ENCODE assay signal across 11 cellular contexts in genomic region chr15:28885289-28885629, GRCh38. TPM values are rescaled to one million over a fixed set of nuclear protein-coding genes. Genes with fewer than 3 reads are reported as not detected.
A peak's percentile ranks its signal among the peaks of the same experiment; 100 is the strongest.
DNase-seq lines count a peak whose midpoint lies in the region; ATAC-seq and TF ChIP-seq lines count a peak whose summit lies in the region.
"Had no signal": no experiment of that assay in that cellular context is flagged by ENCODE, and none has a peak within 500 bp of the region (broad histone marks: within the 10 kb centered on the region; RNA-seq: fewer than 3 reads in every experiment).

No MANE protein-coding gene starts in this region.

- H3K36me3 ChIP-seq in BLaER1, result no peaks in the 10 kb centered on the region
- H3K36me3 ChIP-seq in KOPT-K1 (ENCODE audit: insufficient read depth, low read length), result no peaks in the 10 kb centered on the region
- H3K36me3 ChIP-seq in endodermal cell (ENCODE audit: control insufficient read depth, insufficient read depth, low read length), result no peaks in the 10 kb centered on the region
- no peaks in the 10 kb centered on the region for H3K36me3 ChIP-seq in neural progenitor cell
- no peaks in the 10 kb centered on the region for H3K36me3 ChIP-seq in adrenal gland (replicated peaks in 1 of 2)

- TF ChIP-seq CTCF in endodermal cell (conservative IDR thresholded peaks at IDR 0.05) (no peak), neural progenitor cell (IDR thresholded peaks at IDR 0.05) (no peak), GM10266 (IDR thresholded peaks at IDR 0.05; ENCODE audit: control insufficient read depth, insufficient read depth, low read depth, missing control alignments) (no peak), adrenal gland (IDR thresholded peaks at IDR 0.05) (no peak)

- H3K9me3 Mint-ChIP-seq in endodermal cell (no peaks in the 10 kb centered on the region), neural progenitor cell (peaks cover 7% of the 10 kb centered on the region)
- H3K9me3 Mint-ChIP-seq: T-helper 2 cell treated with Interferon-gamma antibody and Interleukin-4, amounts not matched to agents 5 μg/mL and 100 μg/mL, for 36 hours had no signal

- no peak for TF ChIP-seq POLR2A in adrenal gland (IDR thresholded peaks at IDR 0.05)

- peaks cover 38% of the 10 kb centered on the region for H3K79me2 ChIP-seq in neural progenitor cell (ENCODE audit: low read depth)

- H3K4me3 ChIP-seq in BLaER1 (peak overlapping the region; percentile 75), endodermal cell (ENCODE audit: low read length) (peak overlapping the region; percentile 66), neural progenitor cell (peak overlapping the region; percentile 56), adrenal gland (peak overlapping the region in 2 of 4 donors; percentile 19 to 62)

- no peak for ATAC-seq in GM19351 (IDR thresholded peaks at IDR 0.05; ENCODE audit: unreplicated experiment)
- ATAC-seq: sciatic nerve had no signal

- H3K4me1 ChIP-seq in BLaER1 (peaks cover 70% of the 10 kb centered on the region), endodermal cell (ENCODE audit: control insufficient read depth, insufficient read depth, low read length) (no peaks in the 10 kb centered on the region), neural progenitor cell (peaks cover 30% of the 10 kb centered on the region), adrenal gland (replicated peaks in 1 of 2) (peaks cover 0 to 3% of the 10 kb centered on the region in 2 donors)

- WGBS in endodermal cell (ENCODE audit: insufficient coverage in 1 of 2, insufficient read length in 1 of 2), 2 experiments, result 33 to 35% methylated on average over 12 to 24 of the region's 24 CpGs
- 20 to 29% (median 24%) methylated on average over 7 to 24 of the region's 24 CpGs for WGBS in adrenal gland, 4 donors

- no peak for DNase-seq in endodermal cell
- no peak for DNase-seq in neural progenitor cell (ENCODE audit: low spot score)
- no peak for DNase-seq in GM10266 (ENCODE audit: extremely low spot score)
- no peak for DNase-seq in adrenal gland
- no peak for DNase-seq in NCI-H146 (lab: John Stamatoyannopoulos, UW)
- DNase-seq: NCI-H1417 treated with DMSO at 0.1 percent for 48 hours had no signal

- H3K4me1 Mint-ChIP-seq in endodermal cell (peaks cover 19% of the 10 kb centered on the region), neural progenitor cell (peaks cover 33% of the 10 kb centered on the region)

- H3K9ac ChIP-seq in BLaER1, result peak overlapping the region; percentile 81
- H3K9ac ChIP-seq in endodermal cell (ENCODE audit: extremely low read depth, low read length, poor library complexity, severe bottlenecking), result peak overlapping the region; percentile 25
- H3K9ac ChIP-seq in neural progenitor cell, result no peak overlapping the region

- peaks cover 30% of the 10 kb centered on the region for H3K27me3 Mint-ChIP-seq in endodermal cell (ENCODE audit: insufficient read depth)
- peaks cover 7% of the 10 kb centered on the region for H3K27me3 Mint-ChIP-seq in neural progenitor cell (ENCODE audit: insufficient read depth, low read depth)

- H3K9me3 ChIP-seq in BLaER1 (0 out of 2 replicates have a peak, but pooled peaks cover 3% of the 10 kb centered on the region), KOPT-K1 (ENCODE audit: insufficient read depth, low read length, poor library complexity, severe bottlenecking) (no peaks in the 10 kb centered on the region), endodermal cell (ENCODE audit: control insufficient read depth, low read length) (no peaks in the 10 kb centered on the region), neural progenitor cell (ENCODE audit: low read depth) (no peaks in the 10 kb centered on the region), adrenal gland (replicated peaks in 1 of 3) (no peaks in the 10 kb centered on the region)

- H3K4me2 ChIP-seq in BLaER1 (peak overlapping the region; percentile 85), neural progenitor cell (peak overlapping the region; percentile 86)

- H2AFZ ChIP-seq in neural progenitor cell (replicated peaks), result peak overlapping the region; percentile 81

- no peaks in the 10 kb centered on the region for H3F3A ChIP-seq in neural progenitor cell (ENCODE audit: low read depth)

- no peaks in the 10 kb centered on the region for H3K27me3 ChIP-seq in BLaER1
- H3K27me3 ChIP-seq in endodermal cell (ENCODE audit: control insufficient read depth, insufficient read depth, low read length, poor library complexity, severe bottlenecking), result peaks cover 22% of the 10 kb centered on the region
- peaks cover 25% of the 10 kb centered on the region for H3K27me3 ChIP-seq in neural progenitor cell
- no peaks in the 10 kb centered on the region for H3K27me3 ChIP-seq in adrenal gland

- H3K4me3 Mint-ChIP-seq in endodermal cell, result peak overlapping the region; percentile 57
- H3K4me3 Mint-ChIP-seq in neural progenitor cell, result peak overlapping the region; percentile 82
- H3K4me3 Mint-ChIP-seq: T-helper 2 cell treated with Interferon-gamma antibody and Interleukin-4, amounts not matched to agents 5 μg/mL and 100 μg/mL, for 36 hours had no signal

- H3K27ac Mint-ChIP-seq in endodermal cell (no peak overlapping the region), neural progenitor cell (peak overlapping the region; percentile 74)
- H3K27ac Mint-ChIP-seq: T-helper 2 cell treated with Interferon-gamma antibody and Interleukin-4, amounts not matched to agents 5 μg/mL and 100 μg/mL, for 36 hours had no signal

- H3K27ac ChIP-seq in BLaER1 (peak overlapping the region; percentile 84), KOPT-K1 (ENCODE audit: low read depth, low read length, poor library complexity, severe bottlenecking) (peak overlapping the region; percentile 53), endodermal cell (ENCODE audit: low read depth, low read length) (no peak overlapping the region), neural progenitor cell (no peak overlapping the region), adrenal gland (no peak overlapping the region)

- peaks cover 23% of the 10 kb centered on the region for H4K20me1 ChIP-seq in BLaER1
- peaks cover 21% of the 10 kb centered on the region for H4K20me1 ChIP-seq in neural progenitor cell (ENCODE audit: low read depth)

- no peaks in the 10 kb centered on the region for H3K36me3 Mint-ChIP-seq in endodermal cell (ENCODE audit: low read depth)
- H3K36me3 Mint-ChIP-seq in neural progenitor cell, result peaks cover 9% of the 10 kb centered on the region

- intact Hi-C loops in adrenal gland (cut with DNase I), result no loop called here

RNA-seq across cellular contexts. Expression of gene APBA2, which starts 0.5 kb away (rescaled TPM):
- 10 to 100 TPM; 27.1 to 27.3 TPM for total RNA-seq in endodermal cell
- polyA plus RNA-seq in endodermal cell (2013, experiment 1 of 2), result 45.7 TPM
- 40.9 TPM for polyA plus RNA-seq in endodermal cell (2013, experiment 2 of 2)
- total RNA-seq in neural progenitor cell (ENCODE audit: low replicate concordance), result 35.8 and 70.4 TPM in 2 replicates
- total RNA-seq in adrenal gland, result 10 to 100 TPM in 1 of 8 donors, 1 to 10 TPM in 7; 2.2 to 13.2 (median 4.7) TPM
- polyA plus RNA-seq in adrenal gland, result 1 to 10 TPM; 2.1 to 6.9 (median 3.1) TPM

RNA-seq across cellular contexts. Expression of gene GOLGA6L7, which starts 36.8 kb away (rescaled TPM):
- under 1 TPM in 1 of 2 donors, not detected in 1; 0.15 TPM for total RNA-seq in endodermal cell
- not detected for polyA plus RNA-seq in endodermal cell (2013, experiment 1 of 2)
- not detected for polyA plus RNA-seq in endodermal cell (2013, experiment 2 of 2)
- not detected in 2 replicates for total RNA-seq in neural progenitor cell (ENCODE audit: low replicate concordance)
- total RNA-seq in adrenal gland, result not detected
- polyA plus RNA-seq in adrenal gland, result not detected
- total RNA-seq: sciatic nerve had no signal

Comparison
In these comparisons a context has a peak if more than half of its experiments do, and no peak if none do; other contexts are left out.
1. H3K27ac ChIP-seq: peak in BLaER1 (single experiment) and KOPT-K1 (single experiment); none in endodermal cell (single experiment), neural progenitor cell (single experiment) and adrenal gland (0 of 5).